ENCODE assay signal across 9 cellular contexts in the genomic region with DNA sequence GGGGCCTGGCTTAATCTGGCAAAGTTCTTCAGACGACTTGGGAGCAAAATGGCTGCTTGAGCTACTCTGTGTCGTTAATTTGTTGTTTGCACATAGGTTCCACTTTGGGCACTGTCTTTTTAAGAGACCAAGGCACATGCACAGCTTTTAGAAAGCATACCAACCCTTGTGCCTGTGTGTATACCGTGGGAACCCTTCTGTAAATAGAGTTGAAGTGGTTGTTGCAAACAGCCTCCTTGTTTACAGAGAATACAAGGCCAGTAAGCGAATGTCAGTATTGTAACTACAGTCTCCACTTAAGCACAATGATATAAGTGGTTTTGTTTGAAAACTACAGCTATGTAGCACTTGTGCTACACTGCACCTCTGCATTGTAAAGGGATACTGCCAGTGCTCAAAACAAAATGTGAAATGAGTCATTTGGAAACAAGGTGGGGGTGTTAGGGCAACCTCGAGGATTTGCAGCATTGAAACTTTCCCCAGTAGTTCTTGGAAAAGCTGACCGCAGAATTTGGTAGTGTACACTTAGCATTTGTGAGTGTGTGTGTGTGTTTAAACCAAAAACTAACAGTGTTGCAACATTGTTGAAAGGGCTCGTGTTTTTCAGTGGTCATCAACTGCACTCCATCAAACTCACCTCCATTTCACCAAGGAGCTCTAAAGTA.
A peak's percentile ranks its signal among the peaks of the same experiment; 100 is the strongest.
DNase-seq lines count a peak whose midpoint lies in the region; ATAC-seq and TF ChIP-seq lines count a peak whose summit lies in the region.
"Had no signal": no experiment of that assay in that cellular context is flagged by ENCODE, and none has a peak within 500 bp of the region (broad histone marks: within the 10 kb centered on the region; RNA-seq: fewer than 3 reads in every experiment).

No MANE protein-coding gene starts in this region.

- peaks cover 14% of the 10 kb centered on the region for H4K20me1 ChIP-seq in OCI-LY3 (ENCODE audit: insufficient read depth, low read length)

- no peak for TF ChIP-seq CTCF in OCI-LY3 (IDR thresholded peaks at IDR 0.05; ENCODE audit: low read depth, low read length)
- TF ChIP-seq CTCF in left lung (IDR thresholded peaks at IDR 0.05): no peak

- H3K27ac ChIP-seq in OCI-LY3 (ENCODE audit: low read length) (no peak overlapping the region), left lung (peak overlapping the region; percentile 29 to 58)
- H3K27ac ChIP-seq: adrenal gland had no signal

- no peaks in the 10 kb centered on the region for H3K79me2 ChIP-seq in OCI-LY3 (ENCODE audit: low read length)

- H3K27me3 ChIP-seq in OCI-LY3 (ENCODE audit: low read depth, low read length) (peaks cover 6% of the 10 kb centered on the region; the same call in 1 of the 2 replicates), left lung (no peaks in the 10 kb centered on the region)
- H3K27me3 ChIP-seq: adrenal gland had no signal

- peak; percentile 90 for ATAC-seq in left lung

- H3K4me3 ChIP-seq in OCI-LY3 (ENCODE audit: low read length) (no peak overlapping the region), left lung (no peak overlapping the region)
- H3K4me3 ChIP-seq: adrenal gland had no signal

- H3K36me3 ChIP-seq in OCI-LY3 (replicated peaks; ENCODE audit: low read depth, low read length) (peaks cover 59% of the 10 kb centered on the region), left lung (peaks cover 0 to 76% of the 10 kb centered on the region in 2 donors)

- no peaks in the 10 kb centered on the region for H3K9me3 ChIP-seq in OCI-LY3 (ENCODE audit: insufficient read depth, low read length)
- H3K9me3 ChIP-seq in left lung: no peaks in the 10 kb centered on the region
- H3K9me3 ChIP-seq: adrenal gland had no signal

- intact Hi-C loops in left lung (cut with DNase I): no loop called here

- H2AFZ ChIP-seq in OCI-LY3 (ENCODE audit: low read depth, low read length): no peak overlapping the region

- H3K4me1 ChIP-seq in OCI-LY3 (ENCODE audit: low read length): peaks cover 34% of the 10 kb centered on the region
- H3K4me1 ChIP-seq in left lung: peaks cover 4 to 14% of the 10 kb centered on the region in 2 donors

- peak; percentile 30 for DNase-seq in DMS79 treated with DMSO at 0.1 percent for 48 hours (lab: John Stamatoyannopoulos, UW)
- DNase-seq in H4 (ENCODE audit: low spot score): peak; percentile 30
- no peak for DNase-seq in left lung
- no peak for DNase-seq in AG20443 (ENCODE audit: low spot score)
- no peak for DNase-seq in mucosa of gallbladder (ENCODE audit: low spot score)
- no peak for DNase-seq in foreskin melanocyte
- DNase-seq in AML-193 (lab: John Stamatoyannopoulos, UW): no peak

- peak overlapping the region; percentile 49 for H3K4me2 ChIP-seq in OCI-LY3 (ENCODE audit: low read length)

- no peak overlapping the region for H3K9ac ChIP-seq in OCI-LY3 (ENCODE audit: low read length)

Comparison
In these comparisons a context has a peak if more than half of its experiments do, and no peak if none do; other contexts are left out.
1. DNase-seq: peak in DMS79 treated with DMSO at 0.1 percent for 48 hours (single experiment) and H4 (single experiment); none in left lung (0 of 2), AG20443 (single experiment), mucosa of gallbladder (single experiment), foreskin melanocyte (single experiment) and AML-193 (0 of 2).